ENCODE assay signal across 31 cellular contexts in the genomic region with DNA sequence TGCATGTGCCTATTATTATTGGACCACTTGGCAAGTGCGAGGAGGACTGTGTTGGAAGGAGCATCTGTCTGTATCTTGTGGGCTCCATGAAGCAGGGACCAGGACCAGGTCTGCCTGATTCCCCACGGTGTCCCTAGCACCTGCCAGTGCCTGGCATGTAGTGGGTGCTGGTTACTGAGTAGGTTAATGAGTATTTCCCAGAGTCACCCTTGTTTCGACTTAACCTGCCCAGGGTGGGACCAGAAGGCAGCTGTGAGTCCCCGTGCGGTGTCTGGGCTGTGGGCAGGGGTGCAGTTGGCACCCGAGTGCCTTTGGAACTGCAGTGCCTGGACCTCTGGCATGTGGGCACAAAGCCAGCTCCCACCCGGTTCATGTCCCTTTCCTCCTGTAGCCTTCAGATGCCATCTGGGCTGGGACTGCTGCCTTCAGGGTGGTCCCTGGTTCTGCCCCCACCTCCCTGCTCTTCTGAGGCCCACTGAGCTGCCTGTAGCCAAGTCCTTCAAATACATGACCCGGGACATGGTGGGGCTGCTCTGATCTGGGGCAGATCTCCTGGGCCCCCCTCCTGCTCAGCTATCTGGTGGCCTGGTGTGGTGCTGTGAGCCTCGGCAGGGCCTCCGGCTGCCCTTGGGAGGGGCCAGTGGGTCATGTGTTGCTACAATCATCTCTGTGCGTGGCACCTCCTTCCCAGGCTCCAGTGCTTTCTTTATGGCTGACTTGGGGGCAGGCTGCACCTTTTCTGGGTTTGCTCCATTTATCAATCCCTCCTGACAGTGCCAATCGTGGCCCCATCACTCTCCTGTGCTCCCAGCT. TPM values are rescaled to one million over a fixed set of nuclear protein-coding genes. Genes with fewer than 3 reads are reported as not detected.
"Had no signal": no experiment of that assay in that cellular context is flagged by ENCODE, and none has a peak within 500 bp of the region (broad histone marks: within the 10 kb centered on the region; RNA-seq: fewer than 3 reads in every experiment).

No MANE protein-coding gene starts in this region.

- H3K4me1 Mint-ChIP-seq: activated CD4-positive, alpha-beta T cell treated with anti-CD3 and anti-CD28 coated beads, Interleukin-2, amount 10 ng/mL, durations not matched to agents 24 days and 14 days had no signal

- H3K9me3 Mint-ChIP-seq: activated CD4-positive, alpha-beta memory T cell treated with anti-CD3 and anti-CD28 coated beads for 36 hours; activated CD4-positive, alpha-beta T cell treated with anti-CD3 and anti-CD28 coated beads, Interleukin-2, amount 10 ng/mL, durations not matched to agents 24 days and 14 days; activated T-cell treated with anti-CD3 and anti-CD28 coated beads, Interleukin-2, amount 50 U/mL, for 24 hours; effector memory CD8-positive, alpha-beta T cell; nephron; stimulated activated naive CD8-positive, alpha-beta T cell treated with anti-CD3 and anti-CD28 coated beads, Interleukin-15, Interleukin-2, amounts not matched to agents 100 ng/mL and 50 ng/mL, for 24 hours; type B pancreatic cell had no signal

- ATAC-seq: activated CD4-positive, CD25-positive, alpha-beta regulatory T cell treated with anti-CD3 and anti-CD28 coated beads, Interleukin-2, amount 50 U/mL, for 24 hours; effector memory CD8-positive, alpha-beta T cell; gastrocnemius medialis; left cardiac atrium; psoas muscle had no signal

- H3K27ac ChIP-seq: brain microvascular endothelial cell, gastrocnemius medialis, neutrophil, ovary, psoas muscle, right atrium auricular region, spleen, thoracic aorta, uterus, WERI-Rb-1 had no signal

- H3K27me3 Mint-ChIP-seq: activated CD4-positive, alpha-beta memory T cell treated with anti-CD3 and anti-CD28 coated beads for 36 hours; activated T-cell treated with anti-CD3 and anti-CD28 coated beads, Interleukin-2, amount 50 U/mL, for 24 hours; stimulated activated naive CD8-positive, alpha-beta T cell treated with anti-CD3 and anti-CD28 coated beads, Interleukin-15, Interleukin-2, amounts not matched to agents 100 ng/mL and 50 ng/mL, for 24 hours; type B pancreatic cell had no signal

- H3K4me3 ChIP-seq: gastrocnemius medialis, ovary, psoas muscle, right atrium auricular region, spleen, thoracic aorta, uterus had no signal

- H3K27me3 ChIP-seq: gastrocnemius medialis, ovary, right atrium auricular region, uterus had no signal

- H3K36me3 ChIP-seq: brain microvascular endothelial cell, gastrocnemius medialis, neutrophil, ovary, right atrium auricular region, spleen, thoracic aorta, uterus, WERI-Rb-1 had no signal

- H3K4me1 ChIP-seq: gastrocnemius medialis, psoas muscle had no signal

- DNase-seq: activated CD4-positive, alpha-beta memory T cell treated with anti-CD3 and anti-CD28 coated beads for 36 hours; activated CD4-positive, alpha-beta T cell treated with anti-CD3 and anti-CD28 coated beads, Interleukin-2, amount 10 ng/mL, durations not matched to agents 24 days and 14 days; activated CD8-positive, alpha-beta memory T cell treated with anti-CD3 and anti-CD28 coated beads, Interleukin-2, amount 50 U/mL, for 4 hours; activated gamma-delta T cell treated with Interleukin-2 at 50 U/mL for 16 hours; activated naive CD4-positive, alpha-beta T cell treated with anti-CD3 and anti-CD28 coated beads, Interleukin-2, amount 50 U/mL, for 16 hours; activated T-cell treated with anti-CD3 and anti-CD28 coated beads, Interleukin-2, amount 50 U/mL, for 24 hours; amniotic stem cell; brain microvascular endothelial cell; cortex of kidney; effector memory CD8-positive, alpha-beta T cell; erythroblast; gastrocnemius medialis; glutamatergic neuron; hippocampal formation; left cardiac atrium; mammary epithelial cell; ovary; psoas muscle; spleen; T-helper 1 cell; T-helper 9 cell; uterus; WERI-Rb-1 had no signal

- H3K27ac Mint-ChIP-seq: activated CD4-positive, alpha-beta memory T cell treated with anti-CD3 and anti-CD28 coated beads for 36 hours; activated CD4-positive, alpha-beta T cell treated with anti-CD3 and anti-CD28 coated beads, Interleukin-2, amount 10 ng/mL, durations not matched to agents 24 days and 14 days; activated T-cell treated with anti-CD3 and anti-CD28 coated beads, Interleukin-2, amount 50 U/mL, for 24 hours; effector memory CD8-positive, alpha-beta T cell; stimulated activated naive CD8-positive, alpha-beta T cell treated with anti-CD3 and anti-CD28 coated beads, Interleukin-15, Interleukin-2, amounts not matched to agents 100 ng/mL and 50 ng/mL, for 24 hours; type B pancreatic cell had no signal

- H3K9me3 ChIP-seq: gastrocnemius medialis, neutrophil, ovary, psoas muscle, right atrium auricular region, spleen, thoracic aorta, uterus had no signal

- H3K4me3 Mint-ChIP-seq: activated CD4-positive, alpha-beta memory T cell treated with anti-CD3 and anti-CD28 coated beads for 36 hours; activated CD4-positive, alpha-beta T cell treated with anti-CD3 and anti-CD28 coated beads, Interleukin-2, amount 10 ng/mL, durations not matched to agents 24 days and 14 days; activated T-cell treated with anti-CD3 and anti-CD28 coated beads, Interleukin-2, amount 50 U/mL, for 24 hours; effector memory CD8-positive, alpha-beta T cell; nephron; stimulated activated naive CD8-positive, alpha-beta T cell treated with anti-CD3 and anti-CD28 coated beads, Interleukin-15, Interleukin-2, amounts not matched to agents 100 ng/mL and 50 ng/mL, for 24 hours; type B pancreatic cell had no signal

- H3K36me3 Mint-ChIP-seq: activated CD4-positive, alpha-beta memory T cell treated with anti-CD3 and anti-CD28 coated beads for 36 hours; type B pancreatic cell had no signal

RNA-seq across cellular contexts. Expression of a gene that starts 53.0 kb away (rescaled TPM):
- total RNA-seq: activated CD4-positive, alpha-beta T cell treated with anti-CD3 and anti-CD28 coated beads, Interleukin-2, amount 10 ng/mL, durations not matched to agents 24 days and 14 days; activated CD8-positive, alpha-beta memory T cell treated with anti-CD3 and anti-CD28 coated beads for 36 hours had no signal
